ENCODE assay signal across 23 cellular contexts in the genomic region with DNA sequence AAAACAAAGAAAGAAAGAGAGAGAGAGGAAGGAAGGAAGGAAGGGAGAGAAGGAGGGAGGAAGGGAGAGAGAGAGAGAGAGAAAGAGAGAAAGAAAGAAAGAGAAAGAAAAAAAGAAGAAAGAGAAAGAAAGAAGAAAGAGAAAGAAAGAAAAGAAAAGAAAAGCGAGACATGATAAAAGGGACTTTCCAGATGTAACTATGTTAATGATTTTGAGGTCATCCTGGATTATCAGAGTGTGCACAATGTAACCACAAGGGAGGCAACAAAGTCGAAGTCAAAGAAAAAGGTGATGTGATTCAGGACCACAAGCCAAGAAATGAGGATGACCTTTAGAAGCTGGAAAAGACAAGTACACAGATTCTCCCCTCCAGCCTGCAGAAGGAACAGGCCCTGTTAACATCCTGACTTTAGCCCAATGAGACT. TPM values are rescaled to one million over a fixed set of nuclear protein-coding genes. Genes with fewer than 3 reads are reported as not detected.
DNase-seq lines count a peak whose midpoint lies in the region; ATAC-seq and TF ChIP-seq lines count a peak whose summit lies in the region.
"Had no signal": no experiment of that assay in that cellular context is flagged by ENCODE, and none has a peak within 500 bp of the region (broad histone marks: within the 10 kb centered on the region; RNA-seq: fewer than 3 reads in every experiment).

No MANE protein-coding gene starts in this region.

- H3K27ac ChIP-seq in SU-DHL-6 (ENCODE audit: low read depth, low read length) (peak overlapping the region; percentile 43; the same call in 1 of the 2 replicates), gastroesophageal sphincter (no peak overlapping the region)
- H3K27ac ChIP-seq: BLaER1, left lung, prostate gland, skin epidermis had no signal

- no peaks in the 10 kb centered on the region for H3K36me3 Mint-ChIP-seq in activated CD4-positive, alpha-beta memory T cell treated with anti-CD3 and anti-CD28 coated beads for 36 hours
- H3K36me3 Mint-ChIP-seq in activated CD4-positive, alpha-beta memory T cell treated with anti-CD3 and anti-CD28 coated beads, Interleukin-2, amount 10 ng/mL, durations not matched to agents 7 days and 5 days (ENCODE audit: low read depth) = no peaks in the 10 kb centered on the region
- H3K36me3 Mint-ChIP-seq: activated naive CD8-positive, alpha-beta T cell treated with anti-CD3 and anti-CD28 coated beads, Interleukin-2, amount 10 ng/mL, durations not matched to agents 7 days and 5 days; brain; mesothelial cell of epicardium had no signal

- H3K4me1 ChIP-seq in gastroesophageal sphincter = no peaks in the 10 kb centered on the region
- H3K4me1 ChIP-seq: BLaER1, left lung, prostate gland had no signal

- TF ChIP-seq EP300 in gastroesophageal sphincter (IDR thresholded peaks at IDR 0.05) = no peak

- H3K4me1 Mint-ChIP-seq in activated CD4-positive, alpha-beta memory T cell treated with anti-CD3 and anti-CD28 coated beads for 36 hours (ENCODE audit: low read depth) = peaks cover 11% of the 10 kb centered on the region
- peaks cover 10% of the 10 kb centered on the region for H3K4me1 Mint-ChIP-seq in activated CD4-positive, alpha-beta memory T cell treated with anti-CD3 and anti-CD28 coated beads, Interleukin-2, amount 10 ng/mL, durations not matched to agents 7 days and 5 days
- H3K4me1 Mint-ChIP-seq: brain, mesothelial cell of epicardium had no signal

- H3K36me3 ChIP-seq in GM06990 (ENCODE audit: control insufficient read depth, insufficient read depth, low read length) (no peaks in the 10 kb centered on the region), SU-DHL-6 (ENCODE audit: low read length) (no peaks in the 10 kb centered on the region), gastroesophageal sphincter (no peaks in the 10 kb centered on the region)
- H3K36me3 ChIP-seq: BLaER1, left lung, MG63, prostate gland had no signal

- no peak overlapping the region for H3K4me3 ChIP-seq in GM06990 (replicated peaks; ENCODE audit: low read depth, low read length)
- no peak overlapping the region for H3K4me3 ChIP-seq in SU-DHL-6 (ENCODE audit: insufficient read depth, low read length, poor library complexity, severe bottlenecking)
- no peak overlapping the region for H3K4me3 ChIP-seq in gastroesophageal sphincter
- H3K4me3 ChIP-seq: BLaER1, left lung, MG63, prostate gland, skin epidermis had no signal

- ATAC-seq in GM19035 (IDR thresholded peaks at IDR 0.05; ENCODE audit: unreplicated experiment) (no peak), gastroesophageal sphincter (no peak)
- ATAC-seq: left lung had no signal

- no peaks in the 10 kb centered on the region for H3K9me2 ChIP-seq in SU-DHL-6 (replicated peaks; ENCODE audit: insufficient read depth, low read length)

- 46 to 51% methylated on average over 2 of the region's 2 CpGs for WGBS in gastroesophageal sphincter (ENCODE audit: low coverage in 1 of 2), 2 donors

- no peaks in the 10 kb centered on the region for H3K9me3 Mint-ChIP-seq in activated CD4-positive, alpha-beta memory T cell treated with anti-CD3 and anti-CD28 coated beads for 36 hours
- H3K9me3 Mint-ChIP-seq in activated CD4-positive, alpha-beta memory T cell treated with anti-CD3 and anti-CD28 coated beads, Interleukin-2, amount 10 ng/mL, durations not matched to agents 7 days and 5 days = no peaks in the 10 kb centered on the region
- H3K9me3 Mint-ChIP-seq: activated CD4-positive, alpha-beta T cell treated with anti-CD3 and anti-CD28 coated beads, Interleukin-2, amount 10 ng/mL, durations not matched to agents 24 days and 14 days; activated naive CD8-positive, alpha-beta T cell treated with anti-CD3 and anti-CD28 coated beads, Interleukin-2, amount 10 ng/mL, durations not matched to agents 7 days and 5 days; brain; mesothelial cell of epicardium had no signal

- no peaks in the 10 kb centered on the region for H3F3A ChIP-seq in SU-DHL-6 (ENCODE audit: insufficient read depth)

- POLR2A ChIA-PET in activated CD4-positive, alpha-beta memory T cell treated with anti-CD3 and anti-CD28 coated beads for 36 hours (lab: Charles Lee) = no interaction called here
- POLR2A ChIA-PET in activated CD4-positive, alpha-beta memory T cell treated with anti-CD3 and anti-CD28 coated beads, Interleukin-2, amount 10 ng/mL, durations not matched to agents 7 days and 5 days (lab: Charles Lee) = no interaction called here

- H3K27me3 ChIP-seq in GM06990 (replicated peaks; ENCODE audit: control insufficient read depth, insufficient read depth, low read length) (no peaks in the 10 kb centered on the region; the same call in none of the 2 replicates), SU-DHL-6 (ENCODE audit: low read length) (no peaks in the 10 kb centered on the region), gastroesophageal sphincter (peaks cover 64% of the 10 kb centered on the region)
- H3K27me3 ChIP-seq: BLaER1 had no signal

- H3K4me2 ChIP-seq in SU-DHL-6 (ENCODE audit: low read depth, low read length, poor library complexity, severe bottlenecking) = peak overlapping the region; percentile 37
- H3K4me2 ChIP-seq: BLaER1 had no signal

- H2AFZ ChIP-seq in SU-DHL-6 (ENCODE audit: low read depth, low read length, severe bottlenecking) = no peak overlapping the region

- no peak overlapping the region for H3K9ac ChIP-seq in SU-DHL-6 (ENCODE audit: low read length)
- H3K9ac ChIP-seq: BLaER1 had no signal

- TF ChIP-seq POLR2A in gastroesophageal sphincter (IDR thresholded peaks at IDR 0.05) = no peak

- H3K79me2 ChIP-seq in SU-DHL-6 (ENCODE audit: insufficient read depth, low read length) = no peaks in the 10 kb centered on the region

- peak; percentile 14 for DNase-seq in activated CD4-positive, alpha-beta memory T cell treated with anti-CD3 and anti-CD28 coated beads for 36 hours
- DNase-seq in activated CD4-positive, alpha-beta memory T cell treated with anti-CD3 and anti-CD28 coated beads, Interleukin-2, amount 10 ng/mL, durations not matched to agents 7 days and 5 days = no peak
- DNase-seq in GM06990 (ENCODE audit: extremely low read depth, insufficient read length) (peak; percentile 54), renal cortical epithelial cell (ENCODE audit: low read depth) (peak; percentile 50)
- DNase-seq in effector CD8-positive, alpha-beta T cell (lab: John Stamatoyannopoulos, UW) = no peak
- DNase-seq: activated CD4-positive, alpha-beta T cell treated with anti-CD3 and anti-CD28 coated beads, Interleukin-2, amount 10 ng/mL, durations not matched to agents 24 days and 14 days; activated naive CD8-positive, alpha-beta T cell treated with anti-CD3 and anti-CD28 coated beads, Interleukin-2, amount 10 ng/mL, durations not matched to agents 7 days and 5 days; left lung; NCI-H187 treated with DMSO at 0.1 percent for 48 hours; Right ventricle myocardium superior; stimulated activated CD4-positive, alpha-beta T cell treated with anti-CD3 and anti-CD28 coated beads, Interleukin-2, amount 100 ng/mL, for 24 hours had no signal

- H3K4me3 Mint-ChIP-seq in activated CD4-positive, alpha-beta memory T cell treated with anti-CD3 and anti-CD28 coated beads for 36 hours = no peak overlapping the region
- H3K4me3 Mint-ChIP-seq in activated CD4-positive, alpha-beta memory T cell treated with anti-CD3 and anti-CD28 coated beads, Interleukin-2, amount 10 ng/mL, durations not matched to agents 7 days and 5 days = no peak overlapping the region
- H3K4me3 Mint-ChIP-seq: activated CD4-positive, alpha-beta T cell treated with anti-CD3 and anti-CD28 coated beads, Interleukin-2, amount 10 ng/mL, durations not matched to agents 24 days and 14 days; activated naive CD8-positive, alpha-beta T cell treated with anti-CD3 and anti-CD28 coated beads, Interleukin-2, amount 10 ng/mL, durations not matched to agents 7 days and 5 days; brain; mesothelial cell of epicardium had no signal

- H3K9me3 ChIP-seq in SU-DHL-6 (ENCODE audit: insufficient read depth, low read length) = no peaks in the 10 kb centered on the region
- no peaks in the 10 kb centered on the region for H3K9me3 ChIP-seq in gastroesophageal sphincter
- H3K9me3 ChIP-seq: BLaER1, left lung, MG63, prostate gland had no signal

- H3K27ac Mint-ChIP-seq in activated CD4-positive, alpha-beta memory T cell treated with anti-CD3 and anti-CD28 coated beads for 36 hours = no peak overlapping the region
- H3K27ac Mint-ChIP-seq in activated CD4-positive, alpha-beta memory T cell treated with anti-CD3 and anti-CD28 coated beads, Interleukin-2, amount 10 ng/mL, durations not matched to agents 7 days and 5 days = no peak overlapping the region
- H3K27ac Mint-ChIP-seq: activated CD4-positive, alpha-beta T cell treated with anti-CD3 and anti-CD28 coated beads, Interleukin-2, amount 10 ng/mL, durations not matched to agents 24 days and 14 days; activated naive CD8-positive, alpha-beta T cell treated with anti-CD3 and anti-CD28 coated beads, Interleukin-2, amount 10 ng/mL, durations not matched to agents 7 days and 5 days; brain; mesothelial cell of epicardium had no signal

- no peaks in the 10 kb centered on the region for H4K20me1 ChIP-seq in SU-DHL-6 (ENCODE audit: low read depth, low read length)
- H4K20me1 ChIP-seq: BLaER1 had no signal

- no peak for TF ChIP-seq CTCF in GM06990 (IDR thresholded peaks at IDR 0.05; ENCODE audit: insufficient read depth, low read length, poor library complexity, severe bottlenecking)
- no peak for TF ChIP-seq CTCF in SU-DHL-6 (IDR thresholded peaks at IDR 0.05; ENCODE audit: insufficient read depth, low read length, poor library complexity, severe bottlenecking)
- TF ChIP-seq CTCF in gastroesophageal sphincter (IDR thresholded peaks at IDR 0.05) = no peak

- intact Hi-C loops in activated CD4-positive, alpha-beta memory T cell treated with anti-CD3 and anti-CD28 coated beads for 36 hours (cut with micrococcal nuclease) = no loop called here

- H3K27me3 Mint-ChIP-seq in activated CD4-positive, alpha-beta memory T cell treated with anti-CD3 and anti-CD28 coated beads for 36 hours = peaks cover 20% of the 10 kb centered on the region
- H3K27me3 Mint-ChIP-seq in activated CD4-positive, alpha-beta memory T cell treated with anti-CD3 and anti-CD28 coated beads, Interleukin-2, amount 10 ng/mL, durations not matched to agents 7 days and 5 days = peaks cover 23% of the 10 kb centered on the region

- CTCF ChIA-PET in activated CD4-positive, alpha-beta memory T cell treated with anti-CD3 and anti-CD28 coated beads for 36 hours (lab: Charles Lee) = interaction anchor here (0.9 kb wide), 1 partner anchor 182 kb away, joined by 3 read pairs; no protein-coding TSS in a partner anchor
- CTCF ChIA-PET in activated CD4-positive, alpha-beta memory T cell treated with anti-CD3 and anti-CD28 coated beads, Interleukin-2, amount 10 ng/mL, durations not matched to agents 7 days and 5 days (lab: Charles Lee) = no interaction called here

RNA-seq across cellular contexts. Expression of a gene that starts 48.9 kb away (rescaled TPM):
- not detected for total RNA-seq in activated CD4-positive, alpha-beta memory T cell treated with anti-CD3 and anti-CD28 coated beads for 36 hours
- total RNA-seq in activated CD4-positive, alpha-beta memory T cell treated with anti-CD3 and anti-CD28 coated beads, Interleukin-2, amount 10 ng/mL, durations not matched to agents 7 days and 5 days = not detected
- total RNA-seq in renal cortical epithelial cell = 2.1 and 71.3 TPM in 2 replicates
- total RNA-seq in gastroesophageal sphincter = not detected
- total RNA-seq: activated naive CD8-positive, alpha-beta T cell treated with anti-CD3 and anti-CD28 coated beads, Interleukin-2, amount 10 ng/mL, durations not matched to agents 7 days and 5 days; Calu3; IMR-90; left lung; mesothelial cell of epicardium; OCI-LY7; Right ventricle myocardium superior had no signal

Comparison
In these comparisons a context has a peak if more than half of its experiments do, and no peak if none do; other contexts are left out.
1. DNase-seq: peak in activated CD4-positive, alpha-beta memory T cell treated with anti-CD3 and anti-CD28 coated beads for 36 hours (single experiment), GM06990 (single experiment) and renal cortical epithelial cell (single experiment); none in activated CD4-positive, alpha-beta memory T cell treated with anti-CD3 and anti-CD28 coated beads, Interleukin-2, amount 10 ng/mL, durations not matched to agents 7 days and 5 days (single experiment) and effector CD8-positive, alpha-beta T cell (single experiment).